8 cellular contexts compared by ENCODE assay signal in the genomic region with DNA sequence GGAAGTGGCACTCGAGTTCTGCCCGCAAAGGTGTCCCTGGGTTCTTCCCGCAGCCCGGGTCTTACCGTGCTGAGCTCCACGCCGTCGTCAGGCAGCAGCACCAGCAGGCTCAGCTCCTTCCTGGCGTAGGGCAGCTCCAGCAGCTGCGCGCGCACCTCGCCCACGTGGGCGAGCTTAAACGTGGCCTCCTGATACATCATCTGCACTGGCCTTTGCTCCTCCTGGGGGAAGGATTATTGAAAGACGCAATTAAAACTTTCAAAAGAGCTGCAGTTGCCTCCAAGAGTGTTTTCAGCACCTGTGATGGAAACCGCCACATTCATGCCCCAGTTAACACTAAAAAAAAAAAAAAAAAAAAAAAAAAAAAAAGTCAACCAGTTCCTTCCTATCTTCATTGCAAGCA. TPM values are rescaled to one million over a fixed set of nuclear protein-coding genes. Genes with fewer than 3 reads are reported as not detected.
DNase-seq lines count a peak whose midpoint lies in the region; ATAC-seq and TF ChIP-seq lines count a peak whose summit lies in the region.

No MANE protein-coding gene starts in this region.

- no peaks in the 10 kb centered on the region for H3K4me1 ChIP-seq in foreskin keratinocyte

- peak; percentile 74 for DNase-seq in GM13976 (ENCODE audit: low spot score)
- peak; percentile 71 for DNase-seq in NCI-H1105 treated with DMSO at 0.1 percent for 48 hours (lab: John Stamatoyannopoulos, UW)
- peak; percentile 55 for DNase-seq in activated T-cell treated with anti-CD3 and anti-CD28 coated beads for 4 hours
- DNase-seq in skeletal muscle cell (ENCODE audit: low read depth), result peak; percentile 53
- DNase-seq in NCI-H345 treated with DMSO at 0.1 percent for 48 hours (lab: John Stamatoyannopoulos, UW; ENCODE audit: unreplicated experiment), result no peak
- DNase-seq in foreskin keratinocyte, result no peak
- no peak for DNase-seq in NCI-H226

- no peak overlapping the region for H3K27ac ChIP-seq in foreskin keratinocyte

- in situ Hi-C loops in GM13976 (cut with MboI; ENCODE audit: low sequenced_read_pairs, unreplicated experiment), result no loop called here

- TF ChIP-seq CTCF in GM13976 (IDR thresholded peaks at IDR 0.05; ENCODE audit: borderline replicate concordance, control extremely low read depth, extremely low read depth, insufficient read depth, missing control alignments), result no peak
- TF ChIP-seq CTCF in foreskin keratinocyte (conservative IDR thresholded peaks at IDR 0.05), result no peak

- peaks cover 25% of the 10 kb centered on the region for H3K27me3 ChIP-seq in foreskin keratinocyte

- peak overlapping the region; percentile 27 for H3K4me3 ChIP-seq in skeletal muscle cell (ENCODE audit: low read depth, low read length)

- ATAC-seq in foreskin keratinocyte, result no peak
- no peak for ATAC-seq in HG03139 (IDR thresholded peaks at IDR 0.05; ENCODE audit: unreplicated experiment)

RNA-seq across cellular contexts. Expression of gene SERPINB9, which starts 11.3 kb away (rescaled TPM):
- 0.07 and 0.31 TPM in 2 replicates for total RNA-seq in foreskin keratinocyte
- 0.08 and 0.11 TPM in 2 replicates for polyA plus RNA-seq in foreskin keratinocyte

RNA-seq across cellular contexts. Expression of gene SERPINB1, which starts 50.1 kb away (rescaled TPM):
- total RNA-seq in foreskin keratinocyte, result 34.2 TPM in 2 replicates
- polyA plus RNA-seq in foreskin keratinocyte, result 36.5 and 40.3 TPM in 2 replicates

Comparison
In these comparisons a context has a peak if more than half of its experiments do, and no peak if none do; other contexts are left out.
1. DNase-seq: peak in GM13976 (single experiment), NCI-H1105 treated with DMSO at 0.1 percent for 48 hours (single experiment), activated T-cell treated with anti-CD3 and anti-CD28 coated beads for 4 hours (single experiment) and skeletal muscle cell (single experiment); none in NCI-H345 treated with DMSO at 0.1 percent for 48 hours (single experiment), foreskin keratinocyte (0 of 2) and NCI-H226 (single experiment).